Comparison of ENCODE assay signal across 11 cellular contexts in the genomic region with DNA sequence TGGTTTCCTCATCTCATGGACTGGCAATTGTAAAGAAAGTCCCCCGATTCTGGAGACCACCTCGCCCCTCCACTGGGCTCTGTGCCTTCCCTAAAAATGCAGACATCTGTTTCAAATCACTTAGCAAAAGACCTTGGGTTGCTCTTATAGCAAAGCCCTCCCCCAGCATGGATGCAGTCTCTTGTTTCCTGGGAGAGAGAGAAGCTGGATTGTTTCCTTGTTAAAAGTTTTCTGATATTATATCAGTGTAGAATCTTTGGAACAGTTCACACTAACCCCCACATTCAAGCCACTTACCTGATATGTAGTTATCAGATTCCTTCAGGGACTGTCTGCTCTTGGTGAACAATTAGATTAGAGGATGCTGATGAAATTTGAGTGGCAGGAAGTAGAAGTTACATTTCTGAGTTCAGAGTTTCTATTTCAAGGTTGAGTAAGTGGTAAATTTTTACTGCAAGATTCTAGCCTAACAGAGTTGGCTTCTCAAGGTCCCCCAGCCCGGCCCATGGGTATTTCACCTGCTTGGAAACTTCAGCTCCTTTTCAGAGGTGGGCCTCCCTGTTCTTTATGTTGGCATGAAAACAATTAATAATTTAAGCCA. TPM values are rescaled to one million over a fixed set of nuclear protein-coding genes. Genes with fewer than 3 reads are reported as not detected.
DNase-seq lines count a peak whose midpoint lies in the region; ATAC-seq and TF ChIP-seq lines count a peak whose summit lies in the region.
"Had no signal": no experiment of that assay in that cellular context is flagged by ENCODE, and none has a peak within 500 bp of the region (broad histone marks: within the 10 kb centered on the region; RNA-seq: fewer than 3 reads in every experiment).

No MANE protein-coding gene starts in this region.

- H3K4me1 Mint-ChIP-seq in activated T-cell treated with anti-CD3 and anti-CD28 coated beads, Interleukin-2, amount 50 U/mL, for 24 hours (ENCODE audit: low read depth) = peaks cover 75% of the 10 kb centered on the region
- peaks cover 91% of the 10 kb centered on the region for H3K4me1 Mint-ChIP-seq in activated T-helper 1 cell treated with anti-CD3 and anti-CD28 coated beads, Interleukin-12 subunit alpha, Interleukin-12 subunit beta, Interleukin-2, Interleukin-4 antibody, amounts not matched to agents 30 ng/mL and 10 ng/mL and 1 ng/mL, durations not matched to agents 14 hours and 24 hours and 36 hours (ENCODE audit: low read depth)
- peaks cover 42 to 85% of the 10 kb centered on the region in 2 donors for H3K4me1 Mint-ChIP-seq in stimulated activated naive B cell treated with anti-CD40 and anti-IgM and Interleukin-4, amounts not matched to agents 10 μg/mL and 1 μg/mL and 100 μg/mL, for 72 hours

- peak; percentile 41 for DNase-seq in activated T-cell treated with anti-CD3 and anti-CD28 coated beads, Interleukin-2, amount 50 U/mL, for 24 hours
- no peak for DNase-seq in activated T-cell treated with anti-CD3 and anti-CD28 coated beads, Interleukin-2, amount 50 U/mL, for 1 hour
- DNase-seq in activated T-helper 1 cell treated with anti-CD3 and anti-CD28 coated beads, Interleukin-12 subunit alpha, Interleukin-12 subunit beta, Interleukin-2, Interleukin-4 antibody, amounts not matched to agents 30 ng/mL and 10 ng/mL and 1 ng/mL, durations not matched to agents 14 hours and 24 hours and 36 hours (ENCODE audit: low spot score) = no peak
- DNase-seq in stimulated activated naive B cell treated with anti-CD40 and anti-IgM and Interleukin-4, amounts not matched to agents 10 μg/mL and 1 μg/mL and 100 μg/mL, for 72 hours = no peak
- no peak for DNase-seq in HEK293T (ENCODE audit: extremely low spot score)
- DNase-seq in hypothalamus (lab: John Stamatoyannopoulos, UW) = no peak
- DNase-seq: NCI-H69; retina; stimulated activated naive CD4-positive, alpha-beta T cell treated with Interleukin-2 at 50 U/mL for 16 hours had no signal

- POLR2A ChIA-PET in HEK293T (lab: Yijun Ruan, JAX) = no interaction called here

- peaks cover 4% of the 10 kb centered on the region for H3K36me3 Mint-ChIP-seq in activated T-cell treated with anti-CD3 and anti-CD28 coated beads, Interleukin-2, amount 50 U/mL, for 24 hours (ENCODE audit: low read depth)
- H3K36me3 Mint-ChIP-seq in activated T-helper 1 cell treated with anti-CD3 and anti-CD28 coated beads, Interleukin-12 subunit alpha, Interleukin-12 subunit beta, Interleukin-2, Interleukin-4 antibody, amounts not matched to agents 30 ng/mL and 10 ng/mL and 1 ng/mL, durations not matched to agents 14 hours and 24 hours and 36 hours (ENCODE audit: low read depth) = peaks cover 30% of the 10 kb centered on the region
- H3K36me3 Mint-ChIP-seq in stimulated activated naive B cell treated with anti-CD40 and anti-IgM and Interleukin-4, amounts not matched to agents 10 μg/mL and 1 μg/mL and 100 μg/mL, for 72 hours = peaks cover 31 to 43% of the 10 kb centered on the region in 2 donors

- H3K9me3 Mint-ChIP-seq in activated T-cell treated with anti-CD3 and anti-CD28 coated beads, Interleukin-2, amount 50 U/mL, for 24 hours = peaks cover 2% of the 10 kb centered on the region
- no peaks in the 10 kb centered on the region for H3K9me3 Mint-ChIP-seq in activated T-helper 1 cell treated with anti-CD3 and anti-CD28 coated beads, Interleukin-12 subunit alpha, Interleukin-12 subunit beta, Interleukin-2, Interleukin-4 antibody, amounts not matched to agents 30 ng/mL and 10 ng/mL and 1 ng/mL, durations not matched to agents 14 hours and 24 hours and 36 hours
- H3K9me3 Mint-ChIP-seq in stimulated activated naive B cell treated with anti-CD40 and anti-IgM and Interleukin-4, amounts not matched to agents 10 μg/mL and 1 μg/mL and 100 μg/mL, for 72 hours = peaks cover 0 to 2% of the 10 kb centered on the region in 2 donors

- intact Hi-C loops in activated T-helper 1 cell treated with anti-CD3 and anti-CD28 coated beads, Interleukin-12 subunit alpha, Interleukin-12 subunit beta, Interleukin-2, Interleukin-4 antibody, amounts not matched to agents 30 ng/mL and 10 ng/mL and 1 ng/mL, durations not matched to agents 14 hours and 24 hours and 36 hours (cut with micrococcal nuclease) = loop anchor here (5.0 to 10.0 kb wide), 4 partner anchors 420 to 1010 kb away; partner anchors contain the start of genes FGD6, SOCS2 and VEZT

- peak overlapping the region; percentile 61 for H3K4me3 Mint-ChIP-seq in activated T-cell treated with anti-CD3 and anti-CD28 coated beads, Interleukin-2, amount 50 U/mL, for 24 hours
- H3K4me3 Mint-ChIP-seq in activated T-helper 1 cell treated with anti-CD3 and anti-CD28 coated beads, Interleukin-12 subunit alpha, Interleukin-12 subunit beta, Interleukin-2, Interleukin-4 antibody, amounts not matched to agents 30 ng/mL and 10 ng/mL and 1 ng/mL, durations not matched to agents 14 hours and 24 hours and 36 hours = peak overlapping the region; percentile 68
- H3K4me3 Mint-ChIP-seq in stimulated activated naive B cell treated with anti-CD40 and anti-IgM and Interleukin-4, amounts not matched to agents 10 μg/mL and 1 μg/mL and 100 μg/mL, for 72 hours = peak overlapping the region; percentile 18 to 26

- ATAC-seq in HG03175 (IDR thresholded peaks at IDR 0.05; ENCODE audit: unreplicated experiment) = peak; percentile 30
- no peak for ATAC-seq in stimulated activated naive B cell treated with anti-CD40 and anti-IgM and Interleukin-4, amounts not matched to agents 10 μg/mL and 1 μg/mL and 100 μg/mL, for 72 hours (replicated peaks)
- ATAC-seq in HG02571 (IDR thresholded peaks at IDR 0.05; ENCODE audit: unreplicated experiment) = no peak

- CTCF ChIA-PET in HEK293T (lab: Yijun Ruan, JAX) = no interaction called here

- peak overlapping the region; percentile 81 for H3K27ac Mint-ChIP-seq in activated T-cell treated with anti-CD3 and anti-CD28 coated beads, Interleukin-2, amount 50 U/mL, for 24 hours
- peak overlapping the region; percentile 77 for H3K27ac Mint-ChIP-seq in activated T-helper 1 cell treated with anti-CD3 and anti-CD28 coated beads, Interleukin-12 subunit alpha, Interleukin-12 subunit beta, Interleukin-2, Interleukin-4 antibody, amounts not matched to agents 30 ng/mL and 10 ng/mL and 1 ng/mL, durations not matched to agents 14 hours and 24 hours and 36 hours
- H3K27ac Mint-ChIP-seq in stimulated activated naive B cell treated with anti-CD40 and anti-IgM and Interleukin-4, amounts not matched to agents 10 μg/mL and 1 μg/mL and 100 μg/mL, for 72 hours = peak overlapping the region; percentile 66

- no peaks in the 10 kb centered on the region for H3K27me3 Mint-ChIP-seq in activated T-cell treated with anti-CD3 and anti-CD28 coated beads, Interleukin-2, amount 50 U/mL, for 24 hours
- no peaks in the 10 kb centered on the region for H3K27me3 Mint-ChIP-seq in activated T-helper 1 cell treated with anti-CD3 and anti-CD28 coated beads, Interleukin-12 subunit alpha, Interleukin-12 subunit beta, Interleukin-2, Interleukin-4 antibody, amounts not matched to agents 30 ng/mL and 10 ng/mL and 1 ng/mL, durations not matched to agents 14 hours and 24 hours and 36 hours (ENCODE audit: insufficient read depth)
- no peaks in the 10 kb centered on the region for H3K27me3 Mint-ChIP-seq in stimulated activated naive B cell treated with anti-CD40 and anti-IgM and Interleukin-4, amounts not matched to agents 10 μg/mL and 1 μg/mL and 100 μg/mL, for 72 hours

TF ChIP-seq in HEK293T, 16 proteins besides CTCF, POLR2A, EP300 and RAD21:
- no peak for TF ChIP-seq BHLHE40 (IDR thresholded peaks at IDR 0.05; ENCODE audit: borderline replicate concordance)
- TF ChIP-seq ELF4 (IDR thresholded peaks at IDR 0.05) = no peak
- no peak for TF ChIP-seq LEF1 (IDR thresholded peaks at IDR 0.05; ENCODE audit: borderline replicate concordance)
- no peak for TF ChIP-seq SP1 (IDR thresholded peaks at IDR 0.05)
- TF ChIP-seq FOXM1 (IDR thresholded peaks at IDR 0.05; ENCODE audit: borderline replicate concordance) = no peak
- TF ChIP-seq FOXA1 (IDR thresholded peaks at IDR 0.05) = no peak
- TF ChIP-seq FOXK2 (IDR thresholded peaks at IDR 0.05) = no peak
- no peak for TF ChIP-seq SUZ12 (IDR thresholded peaks at IDR 0.05)

RNA-seq across cellular contexts. Expression of gene PLXNC1, which starts 56.4 kb away (rescaled TPM):
- 18.8 and 22.7 TPM in 2 replicates for total RNA-seq in activated T-helper 1 cell treated with anti-CD3 and anti-CD28 coated beads, Interleukin-12 subunit alpha, Interleukin-12 subunit beta, Interleukin-2, Interleukin-4 antibody, amounts not matched to agents 30 ng/mL and 10 ng/mL and 1 ng/mL, durations not matched to agents 14 hours and 24 hours and 36 hours
